Comparison of ENCODE assay signal across 13 cellular contexts in the genomic region with DNA sequence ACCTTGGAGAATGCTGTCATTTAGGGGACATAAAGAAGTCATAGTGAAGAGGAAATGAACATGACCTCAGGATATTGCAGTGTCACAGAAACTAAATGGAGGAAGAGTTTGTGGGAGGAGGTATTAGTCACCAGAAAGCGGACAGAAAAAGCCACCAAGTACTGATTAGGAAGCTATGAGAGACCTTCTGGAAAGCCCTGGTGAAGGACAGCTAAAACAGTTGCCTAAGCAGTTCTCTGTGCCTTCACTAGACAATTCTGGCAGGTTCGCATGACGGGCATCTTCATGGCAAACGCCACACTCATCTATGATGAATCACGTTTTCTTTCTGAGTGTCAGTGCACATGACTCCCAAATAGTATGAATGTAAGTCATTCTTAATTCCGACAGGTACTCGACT.
DNase-seq lines count a peak whose midpoint lies in the region; ATAC-seq and TF ChIP-seq lines count a peak whose summit lies in the region.
"Had no signal": no experiment of that assay in that cellular context is flagged by ENCODE, and none has a peak within 500 bp of the region (broad histone marks: within the 10 kb centered on the region; RNA-seq: fewer than 3 reads in every experiment).

No MANE protein-coding gene starts in this region.

- no peak overlapping the region for H3K4me3 Mint-ChIP-seq in activated CD4-positive, alpha-beta memory T cell treated with anti-CD3 and anti-CD28 coated beads, Interleukin-2, amount 10 ng/mL, durations not matched to agents 7 days and 5 days
- H3K4me3 Mint-ChIP-seq: activated T-cell treated with anti-CD3 and anti-CD28 coated beads, Interleukin-2, amount 50 U/mL, for 24 hours; T-helper 2 cell treated with Interferon-gamma antibody and Interleukin-4, amounts not matched to agents 5 μg/mL and 100 μg/mL, for 36 hours had no signal

- CTCF ChIA-PET in activated CD4-positive, alpha-beta memory T cell treated with anti-CD3 and anti-CD28 coated beads, Interleukin-2, amount 10 ng/mL, durations not matched to agents 7 days and 5 days (lab: Charles Lee) = no interaction called here

- POLR2A ChIA-PET in activated CD4-positive, alpha-beta memory T cell treated with anti-CD3 and anti-CD28 coated beads, Interleukin-2, amount 10 ng/mL, durations not matched to agents 7 days and 5 days (lab: Charles Lee) = no interaction called here

- DNase-seq in CD1c-positive myeloid dendritic cell (ENCODE audit: extremely low spot score) (peak; percentile 88), GM20000 (ENCODE audit: low spot score) (peak; percentile 6), M059J (ENCODE audit: low read depth) (peak; percentile 65), epithelial cell of esophagus (ENCODE audit: low read depth) (peak; percentile 31), COLO829 (ENCODE audit: low spot score) (no peak), GOT3 (lab: John Stamatoyannopoulos, UW) (no peak)
- no peak for DNase-seq in activated CD4-positive, alpha-beta memory T cell treated with anti-CD3 and anti-CD28 coated beads, Interleukin-2, amount 10 ng/mL, durations not matched to agents 7 days and 5 days
- DNase-seq: activated T-cell treated with anti-CD3 and anti-CD28 coated beads, Interleukin-2, amount 50 U/mL, for 24 hours; central memory CD4-positive, alpha-beta T cell had no signal

- no peak for TF ChIP-seq CTCF in GM20000 (IDR thresholded peaks at IDR 0.05; ENCODE audit: extremely low read depth, missing control alignments)
- TF ChIP-seq CTCF in epithelial cell of esophagus (IDR thresholded peaks at IDR 0.05; ENCODE audit: insufficient read depth, low read depth, low read length, missing control alignments) = no peak

- H3K9me3 Mint-ChIP-seq in activated CD4-positive, alpha-beta memory T cell treated with anti-CD3 and anti-CD28 coated beads, Interleukin-2, amount 10 ng/mL, durations not matched to agents 7 days and 5 days = no peaks in the 10 kb centered on the region

- ATAC-seq in HG02840 (IDR thresholded peaks at IDR 0.05; ENCODE audit: low FRiP score, unreplicated experiment) = no peak

- no peaks in the 10 kb centered on the region for H3K4me1 Mint-ChIP-seq in activated CD4-positive, alpha-beta memory T cell treated with anti-CD3 and anti-CD28 coated beads, Interleukin-2, amount 10 ng/mL, durations not matched to agents 7 days and 5 days

- no peak overlapping the region for H3K4me3 ChIP-seq in epithelial cell of esophagus (ENCODE audit: low read length)
- H3K4me3 ChIP-seq: BLaER1, HAP-1 had no signal

- H3K36me3 Mint-ChIP-seq in activated CD4-positive, alpha-beta memory T cell treated with anti-CD3 and anti-CD28 coated beads, Interleukin-2, amount 10 ng/mL, durations not matched to agents 7 days and 5 days (ENCODE audit: low read depth) = no peaks in the 10 kb centered on the region

- no peak overlapping the region for H3K27ac Mint-ChIP-seq in activated CD4-positive, alpha-beta memory T cell treated with anti-CD3 and anti-CD28 coated beads, Interleukin-2, amount 10 ng/mL, durations not matched to agents 7 days and 5 days
- H3K27ac Mint-ChIP-seq: activated T-cell treated with anti-CD3 and anti-CD28 coated beads, Interleukin-2, amount 50 U/mL, for 24 hours; T-helper 2 cell treated with Interferon-gamma antibody and Interleukin-4, amounts not matched to agents 5 μg/mL and 100 μg/mL, for 36 hours had no signal

- H3K27me3 Mint-ChIP-seq in activated CD4-positive, alpha-beta memory T cell treated with anti-CD3 and anti-CD28 coated beads, Interleukin-2, amount 10 ng/mL, durations not matched to agents 7 days and 5 days = no peaks in the 10 kb centered on the region
- H3K27me3 Mint-ChIP-seq: activated T-cell treated with anti-CD3 and anti-CD28 coated beads, Interleukin-2, amount 50 U/mL, for 24 hours had no signal

Comparison
In these comparisons a context has a peak if more than half of its experiments do, and no peak if none do; other contexts are left out.
1. DNase-seq: peak in CD1c-positive myeloid dendritic cell (single experiment), GM20000 (single experiment), M059J (single experiment) and epithelial cell of esophagus (single experiment); none in COLO829 (single experiment), GOT3 (single experiment) and activated CD4-positive, alpha-beta memory T cell treated with anti-CD3 and anti-CD28 coated beads, Interleukin-2, amount 10 ng/mL, durations not matched to agents 7 days and 5 days (single experiment).